Comparison of ENCODE assay signal across 17 cellular contexts in genomic region chr9:79952401-79952800, GRCh38.
A peak's percentile ranks its signal among the peaks of the same experiment; 100 is the strongest.
DNase-seq lines count a peak whose midpoint lies in the region; ATAC-seq and TF ChIP-seq lines count a peak whose summit lies in the region.
"Had no signal": no experiment of that assay in that cellular context is flagged by ENCODE, and none has a peak within 500 bp of the region (broad histone marks: within the 10 kb centered on the region; RNA-seq: fewer than 3 reads in every experiment).

No MANE protein-coding gene starts in this region.

- no peaks in the 10 kb centered on the region for H3K36me3 ChIP-seq in left lung

- no peak for TF ChIP-seq CTCF in fibroblast of pulmonary artery (IDR thresholded peaks at IDR 0.05; ENCODE audit: low read length, missing control alignments)
- TF ChIP-seq CTCF in left lung (IDR thresholded peaks at IDR 0.05) = no peak
- TF ChIP-seq CTCF in dorsolateral prefrontal cortex (IDR thresholded peaks at IDR 0.05 in 54 of 56, conservative IDR thresholded peaks at IDR 0.05 in 2 of 56; ENCODE audit: low read depth in 1 of 56, partially characterized antibody in 56 of 56) = no peak

- H3K27me3 ChIP-seq in left lung (no peaks in the 10 kb centered on the region), dorsolateral prefrontal cortex (no peaks in the 10 kb centered on the region)

- H3K4me1 ChIP-seq in left lung = no peaks in the 10 kb centered on the region
- H3K4me1 ChIP-seq: Caco-2 had no signal

- H3K4me3 ChIP-seq in fibroblast of pulmonary artery (replicated peaks; ENCODE audit: low read depth, low read length) (no peak overlapping the region), left lung (no peak overlapping the region), dorsolateral prefrontal cortex (no peak overlapping the region)
- H3K4me3 ChIP-seq: GM23338 had no signal

- DNase-seq in EL (peak; percentile 42), LHCN-M2 (ENCODE audit: low read depth) (peak; percentile 81), fibroblast of pulmonary artery (ENCODE audit: low read depth) (peak; percentile 22), stromal cell of bone marrow (ENCODE audit: low read depth) (peak; percentile 32), left lung (no peak), dorsolateral prefrontal cortex (no peak), NCI-H2029 (lab: John Stamatoyannopoulos, UW) (no peak)
- DNase-seq: ACHN, Caco-2, NCI-H1092, NCI-H2227 treated with DMSO at 0.1 percent for 48 hours, NCI-H526, SHP77, SK-N-SH had no signal

- H3K27ac ChIP-seq in left lung (no peak overlapping the region), dorsolateral prefrontal cortex (no peak overlapping the region)
- H3K27ac ChIP-seq: KMS-11 had no signal

- intact Hi-C loops in left lung (cut with DNase I) (no loop called here), dorsolateral prefrontal cortex (cut with DNase I) (no loop called here)

- no peaks in the 10 kb centered on the region for H3K9me3 ChIP-seq in left lung
- H3K9me3 ChIP-seq: Caco-2, SK-N-SH had no signal

- ATAC-seq in left lung = no peak
- ATAC-seq: GM23338, HepG2 had no signal

Comparison
In these comparisons a context has a peak if more than half of its experiments do, and no peak if none do; other contexts are left out.
1. DNase-seq: peak in EL (single experiment), LHCN-M2 (single experiment), fibroblast of pulmonary artery (single experiment) and stromal cell of bone marrow (single experiment); none in left lung (0 of 2), dorsolateral prefrontal cortex (0 of 10) and NCI-H2029 (single experiment).